ENCODE assay signal across 1 cellular context in genomic region chr12:108732489-108732888, GRCh38.
TF ChIP-seq lines count a peak whose summit lies in the region.

No MANE protein-coding gene starts in this region.

TF ChIP-seq in IMR-90, 13 proteins besides CTCF, POLR2A, EP300 and RAD21 (continued from another document):
- TF ChIP-seq BHLHE40 (IDR thresholded peaks at IDR 0.05; ENCODE audit: low read depth, low read length) (no peak), SMC3 (IDR thresholded peaks at IDR 0.05; ENCODE audit: low read depth, low read length) (no peak), RFX5 (IDR thresholded peaks at IDR 0.05; ENCODE audit: low read depth, low read length) (no peak)
